ENCODE assay signal across 8 cellular contexts in the genomic region with DNA sequence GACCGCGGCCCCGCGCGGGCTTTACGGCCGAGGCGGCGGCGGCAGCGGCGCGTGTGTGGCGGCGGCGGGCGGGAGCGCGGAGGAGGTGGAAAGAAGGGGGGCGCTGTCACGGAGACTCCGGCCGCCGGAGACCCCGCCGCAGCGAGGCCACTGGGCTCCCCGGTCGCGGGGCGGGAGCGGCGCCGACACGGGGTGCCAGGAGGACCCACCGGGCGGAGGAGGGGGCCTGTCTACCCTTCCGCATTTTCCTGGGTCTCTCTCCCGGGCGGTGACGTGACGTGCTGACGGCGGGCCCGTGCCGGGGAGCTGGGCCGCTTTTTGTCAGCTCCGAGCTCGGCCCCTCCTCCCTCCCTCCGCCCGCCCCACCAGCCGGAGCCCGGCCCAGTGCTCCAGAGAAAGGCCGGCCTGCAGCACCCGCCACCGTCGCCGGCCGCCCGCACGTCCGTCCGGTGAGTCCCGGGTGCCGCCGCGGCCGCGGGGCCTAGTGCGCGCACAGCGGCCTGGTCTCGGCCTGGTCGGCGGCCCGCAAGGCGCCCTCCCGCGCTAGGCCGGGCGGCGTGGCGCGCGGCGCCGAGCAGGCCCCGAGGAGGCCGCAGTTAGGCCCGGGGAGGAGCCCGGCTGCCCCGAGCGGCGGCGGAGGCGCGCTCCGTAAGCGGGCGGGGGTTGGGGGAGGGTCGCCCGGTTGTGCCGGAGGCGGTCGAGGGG.
DNase-seq lines count a peak whose midpoint lies in the region; ATAC-seq and TF ChIP-seq lines count a peak whose summit lies in the region.

TSS of gene ZFX (plus strand) at position 384 of the 705 bp plus-strand sequence. CDS start 23,014 bp downstream, outside the sequence.

- peak; percentile 30 for DNase-seq in NCI-H1694 treated with DMSO at 0.1 percent for 48 hours (lab: John Stamatoyannopoulos, UW)
- DNase-seq in NCI-H1694 (lab: John Stamatoyannopoulos, UW) = no peak
- peak; percentile 31 for DNase-seq in NCI-H510A (lab: John Stamatoyannopoulos, UW)
- DNase-seq in activated CD8-positive, alpha-beta memory T cell treated with anti-CD3 and anti-CD28 coated beads, Interleukin-2, amount 50 U/mL, for 48 hours = peak; percentile 67
- DNase-seq in epithelial cell of esophagus (ENCODE audit: low read depth) = peak; percentile 65
- peak; percentile 28 for DNase-seq in stimulated activated CD8-positive, alpha-beta memory T cell treated with anti-CD3 and anti-CD28 coated beads, Interleukin-7, amount 100 ng/mL, for 24 hours (ENCODE audit: low read depth)

- H3K9me3 ChIP-seq in mucosa of rectum (ENCODE audit: control insufficient read depth in 2 of 2, low read length in 2 of 2) = no peaks in the 10 kb centered on the region

- no peak for TF ChIP-seq CTCF in epithelial cell of esophagus (IDR thresholded peaks at IDR 0.05; ENCODE audit: insufficient read depth, low read depth, low read length, missing control alignments)

- H3K36me3 ChIP-seq in mucosa of rectum (ENCODE audit: control insufficient read depth in 2 of 2, insufficient read depth in 2 of 2, low read length in 2 of 2) = peaks cover 0 to 4% of the 10 kb centered on the region in 2 donors

- H3K27me3 ChIP-seq in mucosa of rectum (ENCODE audit: control insufficient read depth in 2 of 2, insufficient read depth in 2 of 2, low read length in 2 of 2) = no peaks in the 10 kb centered on the region

- H3K4me1 ChIP-seq in mucosa of rectum (ENCODE audit: control insufficient read depth in 2 of 2, insufficient read depth in 2 of 2, low read length in 2 of 2) = peaks cover 22 to 33% of the 10 kb centered on the region in 2 donors

- peak within 1 kb of the TSS; percentile 83 to 84 for H3K9ac ChIP-seq in mucosa of rectum (ENCODE audit: low read depth in 1 of 2, low read length in 2 of 2)

- H3K4me3 ChIP-seq in epithelial cell of esophagus (ENCODE audit: low read length) (peak within 1 kb of the TSS; percentile 74), mucosa of rectum (ENCODE audit: low read length in 2 of 2) (peak within 1 kb of the TSS; percentile 82 to 92)

- H3K27ac ChIP-seq in mucosa of rectum (ENCODE audit: low read depth in 2 of 2, low read length in 2 of 2) = peak within 1 kb of the TSS; percentile 94 to 97

- peak; percentile 50 for ATAC-seq in HG02642 (IDR thresholded peaks at IDR 0.05; ENCODE audit: poor library complexity, unreplicated experiment)
